ENCODE assay signal across 1 cellular context in genomic region chr11:46242961-46243795, GRCh38.
TF ChIP-seq lines count a peak whose summit lies in the region.

No MANE protein-coding gene starts in this region.

TF ChIP-seq in HEK293, 187 proteins besides CTCF, POLR2A, EP300 and RAD21 (continued from another document and continues in another):
- no peak for TF ChIP-seq ZNF518A (tag by site-specific recombination; conservative IDR thresholded peaks at IDR 0.05; ENCODE audit: low read depth)
- no peak for TF ChIP-seq ZNF521 (tag by site-specific recombination; IDR thresholded peaks at IDR 0.05)
- no peak for TF ChIP-seq ZNF48 (tag by site-specific recombination; IDR thresholded peaks at IDR 0.05)
- peak; percentile 64; the same call in 1 of the 2 replicates for TF ChIP-seq ZNF600 (tag by site-specific recombination; IDR thresholded peaks at IDR 0.05)
- TF ChIP-seq ZNF112 (tag by site-specific recombination; IDR thresholded peaks at IDR 0.05): no peak
- peak; percentile 90 for TF ChIP-seq ZBTB17 (tag by site-specific recombination; IDR thresholded peaks at IDR 0.05)
- no peak for TF ChIP-seq GLI2 (tag by site-specific recombination; IDR thresholded peaks at IDR 0.05; ENCODE audit: borderline replicate concordance, low read depth)
- no peak for TF ChIP-seq ZNF610 (tag by site-specific recombination; IDR thresholded peaks at IDR 0.05; ENCODE audit: borderline replicate concordance)
- no peak for TF ChIP-seq ZNF157 (tag by site-specific recombination; IDR thresholded peaks at IDR 0.05)
- TF ChIP-seq HOXA7 (CRISPR knock-in tag; IDR thresholded peaks at IDR 0.05; ENCODE audit: borderline replicate concordance): no peak
- TF ChIP-seq KLF9 (tag by site-specific recombination; IDR thresholded peaks at IDR 0.05; ENCODE audit: low read depth): peak; percentile 89
- TF ChIP-seq ZNF791 (tag by site-specific recombination; IDR thresholded peaks at IDR 0.05): no peak
- TF ChIP-seq SETDB1 (IDR thresholded peaks at IDR 0.05; ENCODE audit: insufficient read length, low read length): no peak
- TF ChIP-seq HOXD13 (CRISPR knock-in tag; IDR thresholded peaks at IDR 0.05; ENCODE audit: borderline replicate concordance): peak; percentile 91; the same call in 1 of the 2 replicates
- peak; percentile 24; the same call in 1 of the 2 replicates for TF ChIP-seq KLF16 (tag by site-specific recombination; IDR thresholded peaks at IDR 0.05)
- TF ChIP-seq ZNF548 (tag by site-specific recombination; IDR thresholded peaks at IDR 0.05): no peak
- TF ChIP-seq ZNF501 (tag by site-specific recombination; IDR thresholded peaks at IDR 0.05): no peak
- no peak for TF ChIP-seq ZNF175 (tag by site-specific recombination; IDR thresholded peaks at IDR 0.05)
- TF ChIP-seq ZBTB21 (tag by site-specific recombination; IDR thresholded peaks at IDR 0.05): no peak
- TF ChIP-seq ATF2 (tag by site-specific recombination; IDR thresholded peaks at IDR 0.05; ENCODE audit: low read depth): no peak
- no peak for TF ChIP-seq ZBTB26 (tag by site-specific recombination; optimal IDR thresholded peaks at IDR 0.05)
- TF ChIP-seq PATZ1 (tag by site-specific recombination; IDR thresholded peaks at IDR 0.05): peak; percentile 45
- TF ChIP-seq TCF7L2 (IDR thresholded peaks at IDR 0.05; ENCODE audit: borderline replicate concordance, low read depth, low read length): no peak
- TF ChIP-seq OSR2 (tag by site-specific recombination; IDR thresholded peaks at IDR 0.05): no peak
- TF ChIP-seq ZNF133 (tag by site-specific recombination; IDR thresholded peaks at IDR 0.05): no peak
- peak; percentile 97 for TF ChIP-seq SCRT1 (tag by site-specific recombination; IDR thresholded peaks at IDR 0.05; ENCODE audit: borderline replicate concordance)
- no peak for TF ChIP-seq ZNF174 (tag by site-specific recombination; IDR thresholded peaks at IDR 0.05)
- TF ChIP-seq ZNF274 (IDR thresholded peaks at IDR 0.05; ENCODE audit: low read length): no peak
- no peak for TF ChIP-seq ZNF274 (tag by site-specific recombination; IDR thresholded peaks at IDR 0.05; ENCODE audit: borderline replicate concordance)
- peak; percentile 88 for TF ChIP-seq IKZF3 (tag by site-specific recombination; IDR thresholded peaks at IDR 0.05)
- no peak; the same call in 1 of the 2 replicates for TF ChIP-seq ZIC2 (tag by site-specific recombination; IDR thresholded peaks at IDR 0.05)
- peak; percentile 84 for TF ChIP-seq SP3 (tag by site-specific recombination; IDR thresholded peaks at IDR 0.05)
- no peak for TF ChIP-seq ZFP3 (tag by site-specific recombination; IDR thresholded peaks at IDR 0.05; ENCODE audit: low read depth)
- no peak; the same call in none of the 2 replicates for TF ChIP-seq ZNF629 (tag by site-specific recombination; IDR thresholded peaks at IDR 0.05)
- no peak for TF ChIP-seq ZNF707 (tag by site-specific recombination; IDR thresholded peaks at IDR 0.05)
- TF ChIP-seq ZFP69B (tag by site-specific recombination; IDR thresholded peaks at IDR 0.05): peak; percentile 39; the same call in 1 of the 2 replicates
- no peak for TF ChIP-seq TRIM28 (IDR thresholded peaks at IDR 0.05; ENCODE audit: borderline replicate concordance, low read length)
- TF ChIP-seq ZFP37 (tag by site-specific recombination; IDR thresholded peaks at IDR 0.05): no peak
- no peak for TF ChIP-seq ZNF423 (tag by site-specific recombination; IDR thresholded peaks at IDR 0.05)
- peak; percentile 66 for TF ChIP-seq ZNF335 (tag by site-specific recombination; conservative IDR thresholded peaks at IDR 0.05)
- TF ChIP-seq ZNF16 (tag by site-specific recombination; IDR thresholded peaks at IDR 0.05; ENCODE audit: low read depth): no peak
- TF ChIP-seq ZBTB49 (tag by site-specific recombination; IDR thresholded peaks at IDR 0.05; ENCODE audit: low read depth): no peak
- no peak for TF ChIP-seq ZNF416 (tag by site-specific recombination; IDR thresholded peaks at IDR 0.05)
- TF ChIP-seq ZNF202 (tag by site-specific recombination; IDR thresholded peaks at IDR 0.05; ENCODE audit: borderline replicate concordance): no peak
- TF ChIP-seq PBX3 (CRISPR knock-in tag; IDR thresholded peaks at IDR 0.05): no peak
- 0 out of 2 replicates have a peak, but pooled peaks have one; percentile 17 for TF ChIP-seq ZNF366 (tag by site-specific recombination; conservative IDR thresholded peaks at IDR 0.05)
- no peak for TF ChIP-seq ZNF777 (tag by site-specific recombination; IDR thresholded peaks at IDR 0.05; ENCODE audit: borderline replicate concordance)
- TF ChIP-seq ZBTB44 (tag by site-specific recombination; IDR thresholded peaks at IDR 0.05): 0 out of 2 replicates have a peak, but pooled peaks have one; percentile 68
- TF ChIP-seq ZNF350 (tag by site-specific recombination; IDR thresholded peaks at IDR 0.05): no peak
- TF ChIP-seq ZNF830 (tag by site-specific recombination; IDR thresholded peaks at IDR 0.05; ENCODE audit: low read depth): no peak
- no peak for TF ChIP-seq ZNF221 (tag by site-specific recombination; IDR thresholded peaks at IDR 0.05; ENCODE audit: borderline replicate concordance)
- TF ChIP-seq HIC1 (tag by site-specific recombination; IDR thresholded peaks at IDR 0.05): no peak
